25 cellular contexts compared by ENCODE assay signal in genomic region chr13:72097568-72097967, GRCh38.
DNase-seq lines count a peak whose midpoint lies in the region; ATAC-seq, FAIRE-seq and TF ChIP-seq lines count a peak whose summit lies in the region.
"Had no signal": no experiment of that assay in that cellular context is flagged by ENCODE, and none has a peak within 500 bp of the region (broad histone marks: within the 10 kb centered on the region; RNA-seq: fewer than 3 reads in every experiment).

No MANE protein-coding gene starts in this region.

- H3K4me1 ChIP-seq in RWPE2 (ENCODE audit: insufficient read depth, poor library complexity, severe bottlenecking) = peaks cover 5% of the 10 kb centered on the region
- no peaks in the 10 kb centered on the region for H3K4me1 ChIP-seq in small intestine (ENCODE audit: control insufficient read depth in 2 of 2, insufficient read depth in 1 of 2, low read depth in 1 of 2, low read length in 1 of 2)
- H3K4me1 ChIP-seq: SJSA1 had no signal

- H3K4me3 ChIP-seq in RWPE2 (ENCODE audit: severe bottlenecking) = no peak overlapping the region
- no peak overlapping the region for H3K4me3 ChIP-seq in small intestine (ENCODE audit: low read depth in 1 of 2, low read length in 2 of 2)
- H3K4me3 ChIP-seq: GM23248, SJSA1 had no signal

- H3K36me3 ChIP-seq in RWPE2 (ENCODE audit: low read depth) = no peaks in the 10 kb centered on the region
- no peaks in the 10 kb centered on the region for H3K36me3 ChIP-seq in small intestine (ENCODE audit: control insufficient read depth in 2 of 2, insufficient read depth in 2 of 2, low read length in 2 of 2)
- H3K36me3 ChIP-seq: SJSA1 had no signal

- H3K27ac Mint-ChIP-seq in naive thymus-derived CD8-positive, alpha-beta T cell = no peak overlapping the region
- H3K27ac Mint-ChIP-seq: CD8-positive, alpha-beta memory T cell had no signal

- H3K27me3 Mint-ChIP-seq in naive thymus-derived CD8-positive, alpha-beta T cell = no peaks in the 10 kb centered on the region
- H3K27me3 Mint-ChIP-seq: CD8-positive, alpha-beta memory T cell had no signal

- H3K36me3 Mint-ChIP-seq in naive thymus-derived CD8-positive, alpha-beta T cell = no peaks in the 10 kb centered on the region
- H3K36me3 Mint-ChIP-seq: CD8-positive, alpha-beta memory T cell had no signal

- DNase-seq in NCI-H748 (lab: John Stamatoyannopoulos, UW; ENCODE audit: unreplicated experiment) = peak; percentile 32
- no peak for DNase-seq in NCI-H748 treated with DMSO at 0.1 percent for 48 hours (lab: John Stamatoyannopoulos, UW)
- no peak for DNase-seq in RWPE2 (ENCODE audit: low spot score)
- DNase-seq in epithelial cell of prostate (ENCODE audit: low read depth, low spot score) = peak; percentile 31
- no peak for DNase-seq in naive thymus-derived CD8-positive, alpha-beta T cell
- no peak for DNase-seq in NCI-H1105 (lab: John Stamatoyannopoulos, UW)
- no peak for DNase-seq in small intestine
- DNase-seq: Calu3; CD8-positive, alpha-beta memory T cell; DMS153; GM23248; HCEC 1CT; KBM-7; NCI-H1092 treated with DMSO at 0.1 percent for 48 hours; NCI-H1694; NCI-H2081; NCI-H774; NK-92 treated with Interleukin-12 subunit alpha and Interleukin-12 subunit beta, amount 100 ng/mL, for 24 hours had no signal

- H3K4me1 Mint-ChIP-seq in naive thymus-derived CD8-positive, alpha-beta T cell = no peaks in the 10 kb centered on the region
- H3K4me1 Mint-ChIP-seq: CD8-positive, alpha-beta memory T cell had no signal

- no peak for FAIRE-seq in small intestine (lab: Jason Lieb, UNC)
- FAIRE-seq: A204.1, G401.6, GM18507 had no signal

- no peaks in the 10 kb centered on the region for H3K9me3 ChIP-seq in RWPE2 (ENCODE audit: severe bottlenecking)
- no peaks in the 10 kb centered on the region for H3K9me3 ChIP-seq in small intestine (ENCODE audit: control insufficient read depth, low read depth)
- H3K9me3 ChIP-seq: SJSA1 had no signal

- peaks cover 0 to 4% (median 0%) of the 10 kb centered on the region in 9 donors for H3K9me3 Mint-ChIP-seq in naive thymus-derived CD8-positive, alpha-beta T cell

- H3K27me3 ChIP-seq in RWPE2 (ENCODE audit: insufficient read depth, poor library complexity, severe bottlenecking) = no peaks in the 10 kb centered on the region
- no peaks in the 10 kb centered on the region for H3K27me3 ChIP-seq in small intestine (ENCODE audit: control insufficient read depth in 2 of 2, insufficient read depth in 2 of 2, low read length in 2 of 2)
- H3K27me3 ChIP-seq: SJSA1 had no signal

- H3K27ac ChIP-seq in RWPE2 (ENCODE audit: poor library complexity, severe bottlenecking) = no peak overlapping the region
- H3K27ac ChIP-seq in epithelial cell of prostate = no peak overlapping the region
- no peak overlapping the region for H3K27ac ChIP-seq in small intestine (ENCODE audit: low read depth in 1 of 2, low read length in 1 of 2)
- H3K27ac ChIP-seq: C4-2B, GM23248, HL-60, SJSA1 had no signal

- no peak overlapping the region for H3K4me3 Mint-ChIP-seq in naive thymus-derived CD8-positive, alpha-beta T cell
- H3K4me3 Mint-ChIP-seq: CD8-positive, alpha-beta memory T cell had no signal

- no peak for TF ChIP-seq CTCF in RWPE2 (IDR thresholded peaks at IDR 0.05; ENCODE audit: poor library complexity, severe bottlenecking)

- peak; percentile 56 for ATAC-seq in RWPE2 (ENCODE audit: low read depth)
- no peak for ATAC-seq in naive thymus-derived CD8-positive, alpha-beta T cell
- ATAC-seq: Panc1 had no signal

- POLR2A ChIA-PET in naive thymus-derived CD8-positive, alpha-beta T cell (lab: Charles Lee) = no interaction called here

Comparison
In these comparisons a context has a peak if more than half of its experiments do, and no peak if none do; other contexts are left out.
1. DNase-seq: peak in NCI-H748 (single experiment) and epithelial cell of prostate (single experiment); none in NCI-H748 treated with DMSO at 0.1 percent for 48 hours (single experiment), RWPE2 (single experiment), naive thymus-derived CD8-positive, alpha-beta T cell (0 of 10), NCI-H1105 (single experiment) and small intestine (single experiment).